Comparison of ENCODE assay signal across 10 cellular contexts in genomic region chr11:72741849-72742521, GRCh38. TPM values are rescaled to one million over a fixed set of nuclear protein-coding genes. Genes with fewer than 3 reads are reported as not detected.
DNase-seq lines count a peak whose midpoint lies in the region; ATAC-seq, FAIRE-seq and TF ChIP-seq lines count a peak whose summit lies in the region.
"Had no signal": no experiment of that assay in that cellular context is flagged by ENCODE, and none has a peak within 500 bp of the region (broad histone marks: within the 10 kb centered on the region; RNA-seq: fewer than 3 reads in every experiment).

No MANE protein-coding gene starts in this region.

- H3K9me3 Mint-ChIP-seq in CD8-positive, alpha-beta memory T cell = no peaks in the 10 kb centered on the region
- H3K9me3 Mint-ChIP-seq in nephron = no peaks in the 10 kb centered on the region

- no peak overlapping the region for H3K4me2 ChIP-seq in H1 (ENCODE audit: insufficient read depth in 1 of 2, low read depth in 2 of 2, low read length in 2 of 2)

- H2BK120ac ChIP-seq in H1 (replicated peaks; ENCODE audit: low read depth, low read length) = no peak overlapping the region

- peak overlapping the region in 1 of 4 experiments; percentile 4; a peak in 1 of 7 replicates for H3K9ac ChIP-seq in H1 (replicated peaks in 1 of 4; ENCODE audit: extremely low read depth in 1 of 4, low read depth in 3 of 4, low read length in 3 of 4)

- no peak overlapping the region for H3K4ac ChIP-seq in H1 (replicated peaks; ENCODE audit: insufficient read length, low read depth, low read length)

- H3K4me1 ChIP-seq in CD8-positive, alpha-beta memory T cell (ENCODE audit: insufficient read depth, low read length) = peaks cover 76% of the 10 kb centered on the region
- peaks cover 8 to 26% (median 17%) of the 10 kb centered on the region in 4 experiments for H3K4me1 ChIP-seq in H1 (replicated peaks in 1 of 4; ENCODE audit: control insufficient read depth in 3 of 4, insufficient read depth in 4 of 4, low read length in 3 of 4)

- no peak for TF ChIP-seq EP300 in H1 (IDR thresholded peaks at IDR 0.05; ENCODE audit: borderline replicate concordance in 1 of 2, low read depth in 2 of 2, low read length in 2 of 2)

- CTCF ChIA-PET in CD8-positive, alpha-beta memory T cell (lab: Charles Lee) = no interaction called here
- CTCF ChIA-PET in H1 (lab: Charles Lee; ENCODE audit: partially characterized antibody) = interaction anchor here (0.6 to 4.5 kb wide), 10 partner anchors 9 to 71 kb away, joined by 3 to 18 read pairs (median 3); no protein-coding TSS in a partner anchor

- peak overlapping the region; percentile 20 for H3K27ac ChIP-seq in CD8-positive, alpha-beta memory T cell (ENCODE audit: low read depth, low read length)
- H3K27ac ChIP-seq in H1 (ENCODE audit: low read depth, low read length) = peak overlapping the region; percentile 46; the same call in 1 of the 2 replicates

- no peak for TF ChIP-seq CTCF in NB4 (IDR thresholded peaks at IDR 0.05; ENCODE audit: low read depth, low read length)
- no peak for TF ChIP-seq CTCF in H1 (IDR thresholded peaks at IDR 0.05; ENCODE audit: control extremely low read depth in 1 of 3, insufficient read depth in 1 of 3, low read depth in 1 of 3, low read length in 3 of 3)
- TF ChIP-seq CTCF in nephron (IDR thresholded peaks at IDR 0.05; ENCODE audit: unreplicated experiment in 3 of 3) = no peak

- no peak overlapping the region for H2AK5ac ChIP-seq in H1 (ENCODE audit: low read depth, low read length)

- peaks cover 15 to 38% of the 10 kb centered on the region in 2 experiments for H4K20me1 ChIP-seq in H1 (replicated peaks in 1 of 2; ENCODE audit: control insufficient read depth in 1 of 2, insufficient read depth in 2 of 2, low read length in 2 of 2)

- H3K14ac ChIP-seq in H1 (ENCODE audit: insufficient read length) = no peak overlapping the region

- peaks cover 19% of the 10 kb centered on the region for H3K79me1 ChIP-seq in H1 (ENCODE audit: low read depth, low read length)

- no peaks in the 10 kb centered on the region for H3K27me3 Mint-ChIP-seq in CD8-positive, alpha-beta memory T cell
- peaks cover 3% of the 10 kb centered on the region for H3K27me3 Mint-ChIP-seq in nephron (ENCODE audit: low read depth)

- H3K56ac ChIP-seq in H1 (replicated peaks; ENCODE audit: insufficient read length, low read depth, low read length) = no peak overlapping the region

- H3K79me2 ChIP-seq in H1 (ENCODE audit: control insufficient read depth in 1 of 2, insufficient read depth in 2 of 2, low read length in 2 of 2) = peaks cover 4 to 59% of the 10 kb centered on the region in 2 experiments; a peak in 3 of 4 replicates

- H3K23ac ChIP-seq in H1 (ENCODE audit: insufficient read length) = no peak overlapping the region

- no peak overlapping the region for H4K8ac ChIP-seq in H1 (ENCODE audit: extremely low read depth, insufficient read depth, low read length)

- no peak overlapping the region for H2BK20ac ChIP-seq in H1 (ENCODE audit: low read length)

- no peak overlapping the region for H2AFZ ChIP-seq in H1 (ENCODE audit: low read length)

- no peaks in the 10 kb centered on the region for H3K27me3 ChIP-seq in CD8-positive, alpha-beta memory T cell (ENCODE audit: insufficient read depth, low read length, poor library complexity, severe bottlenecking)
- H3K27me3 ChIP-seq in H1 (replicated peaks in 1 of 4; ENCODE audit: control insufficient read depth in 3 of 4, extremely low read depth in 1 of 4, insufficient read depth in 3 of 4, low read length in 3 of 4) = no peaks in the 10 kb centered on the region

- no peak overlapping the region for H3K18ac ChIP-seq in H1 (ENCODE audit: extremely low read depth, low read length)

- no peak overlapping the region for H4K91ac ChIP-seq in H1 (replicated peaks; ENCODE audit: insufficient read length, low read length)

- H3K36me3 Mint-ChIP-seq in CD8-positive, alpha-beta memory T cell = no peaks in the 10 kb centered on the region
- no peaks in the 10 kb centered on the region for H3K36me3 Mint-ChIP-seq in nephron (ENCODE audit: low read depth)

- TF ChIP-seq POLR2A in NB4 (IDR thresholded peaks at IDR 0.05; ENCODE audit: extremely low read depth, insufficient read length) (no peak), H1 (IDR thresholded peaks at IDR 0.05; ENCODE audit: control extremely low read depth in 1 of 2, low read depth in 2 of 2, low read length in 2 of 2) (no peak)

- no peak overlapping the region for H3K4me3 ChIP-seq in CD8-positive, alpha-beta memory T cell (ENCODE audit: low read length)
- no peak overlapping the region for H3K4me3 ChIP-seq in NB4 (ENCODE audit: low read depth, low read length)
- H3K4me3 ChIP-seq in H1 (ENCODE audit: extremely low read depth in 1 of 4, insufficient read depth in 2 of 4, low read depth in 3 of 4, low read length in 4 of 4) = no peak overlapping the region

- peak overlapping the region; percentile 95 for H2BK5ac ChIP-seq in H1 (ENCODE audit: low read depth, low read length)

- FAIRE-seq in H1 (lab: Jason Lieb, UNC) = no peak
- FAIRE-seq: G401.6, H54 had no signal

- H3K23me2 ChIP-seq in H1 (ENCODE audit: low read depth, low read length) = no peaks in the 10 kb centered on the region

- 82% methylated on average over 7 of the region's 7 CpGs; no CpG with 5 or more reads in 1 of the 2 experiments for WGBS in H1 (ENCODE audit: extremely low coverage in 1 of 2, insufficient coverage in 1 of 2, insufficient read length in 1 of 2, insufficient replicate concordance in 2 of 2, low coverage in 1 of 2, low lambda C conversion rate in 2 of 2, missing lambda C conversion rate in 1 of 2), 2 experiments

- POLR2A ChIA-PET in CD8-positive, alpha-beta memory T cell (lab: Charles Lee) = no interaction called here
- POLR2A ChIA-PET in H1 (lab: Charles Lee; ENCODE audit: partially characterized antibody) = interaction anchor here (1.4 to 1.7 kb wide), 2 partner anchors 8 to 10 kb away, joined by 3 to 6 read pairs; partner anchors contain the start of gene ARAP1

- TF ChIP-seq RAD21 in H1 (IDR thresholded peaks at IDR 0.05 in 1 of 2, conservative IDR thresholded peaks at IDR 0.05 in 1 of 2; ENCODE audit: low read depth in 2 of 2, low read length in 2 of 2) = no peak

- H2BK15ac ChIP-seq in H1 (ENCODE audit: low read length) = 0 out of 2 replicates have a peak overlapping the region, but pooled peaks have one; percentile 31

- H2BK12ac ChIP-seq in H1 (ENCODE audit: low read depth, low read length) = 0 out of 2 replicates have a peak overlapping the region, but pooled peaks have one; percentile 65

- no peak for DNase-seq in CD8-positive, alpha-beta memory T cell
- peak; percentile 60 for DNase-seq in NB4 (ENCODE audit: low read depth)
- no peak for DNase-seq in H1 (ENCODE audit: low read depth in 1 of 2, low spot score in 2 of 2)
- no peak for DNase-seq in foreskin melanocyte
- DNase-seq in NCI-H345 treated with DMSO at 0.1 percent for 48 hours (lab: John Stamatoyannopoulos, UW; ENCODE audit: unreplicated experiment) = no peak
- no peak for DNase-seq in SIG-M5 treated with dmso at 0.1 percent for 504 hours (lab: John Stamatoyannopoulos, UW; ENCODE audit: unreplicated experiment)

- H3K9me3 ChIP-seq in CD8-positive, alpha-beta memory T cell (ENCODE audit: low read length) = no peaks in the 10 kb centered on the region
- H3K9me3 ChIP-seq in H1 (ENCODE audit: insufficient read depth in 2 of 2, low read depth in 1 of 2, low read length in 1 of 2) = no peaks in the 10 kb centered on the region

- peak overlapping the region; percentile 88 to 100 (median 98) for H3K27ac Mint-ChIP-seq in CD8-positive, alpha-beta memory T cell
- peak overlapping the region in 2 of 3 experiments; percentile 57 to 93 for H3K27ac Mint-ChIP-seq in nephron

- ATAC-seq in HG02973 (IDR thresholded peaks at IDR 0.05; ENCODE audit: unreplicated experiment) = no peak

- H3K4me1 Mint-ChIP-seq in CD8-positive, alpha-beta memory T cell = peaks cover 67 to 91% (median 75%) of the 10 kb centered on the region in 3 donors
- H3K4me1 Mint-ChIP-seq in nephron = peaks cover 17% of the 10 kb centered on the region

- H3K4me3 Mint-ChIP-seq in CD8-positive, alpha-beta memory T cell = peak overlapping the region in 2 of 7 donors; percentile 23 to 69
- no peak overlapping the region for H3K4me3 Mint-ChIP-seq in nephron

- no peaks in the 10 kb centered on the region for H3K36me3 ChIP-seq in CD8-positive, alpha-beta memory T cell (ENCODE audit: insufficient read depth, low read length)
- peaks cover 0 to 1% (median 0%) of the 10 kb centered on the region in 4 experiments; a peak in 1 of 8 replicates for H3K36me3 ChIP-seq in H1 (ENCODE audit: control insufficient read depth in 2 of 4, insufficient read depth in 4 of 4, low read length in 3 of 4)

- no peak overlapping the region for H4K5ac ChIP-seq in H1 (ENCODE audit: insufficient read length, low read depth, low read length)

TF ChIP-seq in H1, 55 proteins besides CTCF, POLR2A, EP300 and RAD21 (continues in another document):
- no peak for TF ChIP-seq TAF1 (IDR thresholded peaks at IDR 0.05; ENCODE audit: low read depth, low read length)
- TF ChIP-seq TAF7 (optimal IDR thresholded peaks at IDR 0.05; ENCODE audit: borderline replicate concordance, low read depth, low read length) = no peak
- no peak for TF ChIP-seq CEBPB (IDR thresholded peaks at IDR 0.05; ENCODE audit: low read depth, low read length)

RNA-seq across cellular contexts. Expression of gene ARAP1, which starts 10.2 kb away (rescaled TPM):
- 10 to 100 TPM; 61.2 to 64.0 TPM for total RNA-seq in CD8-positive, alpha-beta memory T cell
- polyA plus RNA-seq in CD8-positive, alpha-beta memory T cell = 39.8 TPM
- total RNA-seq in H1 (2021; fragmentation: NEBNext Ultra II Directional; extraction: Animal tissue kit (Norgen Biotek cat#: 25700)) = 59.5 and 61.6 TPM in 2 replicates
- 25.7 and 39.9 TPM in 2 replicates for polyA plus RNA-seq in H1 (2011; rRNA removed)
- polyA plus RNA-seq in H1 (2011; cell fraction: cytosol; rRNA removed) = 34.5 TPM
- polyA plus RNA-seq in H1 (2011; cell fraction: nucleus; rRNA removed) = 123 TPM
- 39.5 to 54.2 TPM (median 51.4 TPM) in 4 replicates for polyA plus RNA-seq in H1 (2012, experiment 1 of 2)
- 53.3 TPM for polyA plus RNA-seq in H1 (2012, experiment 2 of 2)
- 28.7 TPM for polyA plus RNA-seq in H1 (2013, experiment 1 of 2)
- polyA plus RNA-seq in H1 (2013, experiment 2 of 2) = 25.5 TPM
- 39.5 and 45.8 TPM in 2 replicates for polyA minus RNA-seq in H1 (2011; rRNA and poly(A)+ RNA removed)
- polyA minus RNA-seq in H1 (2011; cell fraction: cytosol; rRNA and poly(A)+ RNA removed) = 52.5 TPM
- polyA minus RNA-seq in H1 (2011; cell fraction: nucleus; rRNA and poly(A)+ RNA removed) = 66.4 TPM

RNA-seq across cellular contexts. Expression of gene STARD10, which starts 51.9 kb away (rescaled TPM):
- 10 to 100 TPM; 13.8 to 15.9 TPM for total RNA-seq in CD8-positive, alpha-beta memory T cell
- polyA plus RNA-seq in CD8-positive, alpha-beta memory T cell = 21.8 TPM
- 23.7 and 25.3 TPM in 2 replicates for total RNA-seq in H1 (2021; fragmentation: NEBNext Ultra II Directional; extraction: Animal tissue kit (Norgen Biotek cat#: 25700))
- 35.7 and 57.1 TPM in 2 replicates for polyA plus RNA-seq in H1 (2011; rRNA removed)
- 41.5 TPM for polyA plus RNA-seq in H1 (2011; cell fraction: cytosol; rRNA removed)
- polyA plus RNA-seq in H1 (2011; cell fraction: nucleus; rRNA removed) = 74.6 TPM
- 26.5 to 39.2 TPM (median 33.0 TPM) in 4 replicates for polyA plus RNA-seq in H1 (2012, experiment 1 of 2)
- 26.5 TPM for polyA plus RNA-seq in H1 (2012, experiment 2 of 2)
- polyA plus RNA-seq in H1 (2013, experiment 1 of 2) = 16.4 TPM
- polyA plus RNA-seq in H1 (2013, experiment 2 of 2) = 14.7 TPM
- polyA minus RNA-seq in H1 (2011; rRNA and poly(A)+ RNA removed) = 31.9 and 36.2 TPM in 2 replicates
- 19.2 TPM for polyA minus RNA-seq in H1 (2011; cell fraction: cytosol; rRNA and poly(A)+ RNA removed)
- polyA minus RNA-seq in H1 (2011; cell fraction: nucleus; rRNA and poly(A)+ RNA removed) = 19.1 TPM
